8 cellular contexts compared by ENCODE assay signal in the genomic region with DNA sequence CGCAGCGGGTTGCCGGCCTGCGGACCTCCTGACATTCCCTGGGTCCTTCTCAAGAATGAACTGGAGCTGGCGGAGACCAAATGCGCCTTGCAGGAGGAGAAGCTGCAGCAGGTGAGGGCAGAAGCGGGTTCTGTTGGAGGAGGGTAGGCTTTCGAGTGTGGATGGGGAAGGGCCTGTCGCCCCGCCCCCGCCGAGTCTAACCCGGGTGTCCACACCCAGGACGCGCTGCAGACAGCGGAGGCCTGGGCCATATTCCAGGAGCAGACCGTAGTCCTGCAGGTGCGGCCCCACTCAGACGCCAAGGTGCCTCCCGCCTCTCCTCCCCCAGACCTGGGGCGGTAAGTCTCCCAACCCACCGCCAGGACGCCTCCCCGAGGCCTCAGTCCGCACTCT.
DNase-seq lines count a peak whose midpoint lies in the region; ATAC-seq and TF ChIP-seq lines count a peak whose summit lies in the region.
"Not testable (repeated sequence)": the region's sequence is repeated elsewhere in the genome, so short reads cannot be mapped to it uniquely, and the experiment has no call there.

No MANE protein-coding gene starts in this region.

- intact Hi-C loops in activated T-helper 1 cell treated with anti-CD3 and anti-CD28 coated beads, Interleukin-12 subunit alpha, Interleukin-12 subunit beta, Interleukin-2, Interleukin-4 antibody, amounts not matched to agents 30 ng/mL and 10 ng/mL and 1 ng/mL, durations not matched to agents 14 hours and 24 hours and 36 hours (cut with micrococcal nuclease): loop anchor here (2.0 to 5.0 kb wide), 4 partner anchors 141 to 381 kb away; a partner anchor contains a TSS

- not testable (repeated sequence) for H3K27me3 ChIP-seq in DOHH2 (ENCODE audit: control insufficient read depth, low read length); OCI-LY3 (ENCODE audit: low read depth, low read length); mononuclear cell (ENCODE audit: insufficient read depth, low read length)

- not testable (repeated sequence) for H3K27ac Mint-ChIP-seq in activated T-helper 1 cell treated with anti-CD3 and anti-CD28 coated beads, Interleukin-12 subunit alpha, Interleukin-12 subunit beta, Interleukin-2, Interleukin-4 antibody, amounts not matched to agents 30 ng/mL and 10 ng/mL and 1 ng/mL, durations not matched to agents 14 hours and 24 hours and 36 hours; stimulated activated naive CD8-positive, alpha-beta T cell treated with anti-CD3 and anti-CD28 coated beads, Interleukin-15, Interleukin-2, amounts not matched to agents 100 ng/mL and 50 ng/mL, for 24 hours

- H3K4me3 ChIP-seq in DOHH2 (ENCODE audit: low read length) (peak overlapping the region; percentile 74; the same call in 1 of the 2 replicates), OCI-LY3 (ENCODE audit: low read length) (peak overlapping the region; percentile 76; the same call in 1 of the 2 replicates), mononuclear cell (ENCODE audit: low read length) (peak overlapping the region; percentile 13)

- DNase-seq in activated T-helper 1 cell treated with anti-CD3 and anti-CD28 coated beads, Interleukin-12 subunit alpha, Interleukin-12 subunit beta, Interleukin-2, Interleukin-4 antibody, amounts not matched to agents 30 ng/mL and 10 ng/mL and 1 ng/mL, durations not matched to agents 14 hours and 24 hours and 36 hours (ENCODE audit: low spot score); epithelial cell of prostate (ENCODE audit: low read depth, low spot score): not testable (repeated sequence)

- peak overlapping the region; percentile 95 for H3K4me3 Mint-ChIP-seq in activated T-helper 1 cell treated with anti-CD3 and anti-CD28 coated beads, Interleukin-12 subunit alpha, Interleukin-12 subunit beta, Interleukin-2, Interleukin-4 antibody, amounts not matched to agents 30 ng/mL and 10 ng/mL and 1 ng/mL, durations not matched to agents 14 hours and 24 hours and 36 hours
- H3K4me3 Mint-ChIP-seq in stimulated activated naive CD8-positive, alpha-beta T cell treated with anti-CD3 and anti-CD28 coated beads, Interleukin-15, Interleukin-2, amounts not matched to agents 100 ng/mL and 50 ng/mL, for 24 hours: peak overlapping the region; percentile 91

- H3K9me3 Mint-ChIP-seq in activated T-helper 1 cell treated with anti-CD3 and anti-CD28 coated beads, Interleukin-12 subunit alpha, Interleukin-12 subunit beta, Interleukin-2, Interleukin-4 antibody, amounts not matched to agents 30 ng/mL and 10 ng/mL and 1 ng/mL, durations not matched to agents 14 hours and 24 hours and 36 hours; stimulated activated naive CD8-positive, alpha-beta T cell treated with anti-CD3 and anti-CD28 coated beads, Interleukin-15, Interleukin-2, amounts not matched to agents 100 ng/mL and 50 ng/mL, for 24 hours: not testable (repeated sequence)

- not testable (repeated sequence) for H3K9me2 ChIP-seq in DOHH2 (replicated peaks; ENCODE audit: control insufficient read depth, low read length)

- not testable (repeated sequence) for H3F3A ChIP-seq in DOHH2 (ENCODE audit: control insufficient read depth, insufficient read depth)

- TF ChIP-seq CTCF in DOHH2 (IDR thresholded peaks at IDR 0.05; ENCODE audit: low read depth, low read length, poor library complexity, severe bottlenecking); OCI-LY3 (IDR thresholded peaks at IDR 0.05; ENCODE audit: low read depth, low read length): not testable (repeated sequence)

- H2AFZ ChIP-seq in OCI-LY3 (ENCODE audit: low read depth, low read length): not testable (repeated sequence)

- H3K36me3 ChIP-seq in DOHH2 (ENCODE audit: control insufficient read depth, low read length); OCI-LY3 (replicated peaks; ENCODE audit: low read depth, low read length): not testable (repeated sequence)

- H3K36me3 Mint-ChIP-seq in activated T-helper 1 cell treated with anti-CD3 and anti-CD28 coated beads, Interleukin-12 subunit alpha, Interleukin-12 subunit beta, Interleukin-2, Interleukin-4 antibody, amounts not matched to agents 30 ng/mL and 10 ng/mL and 1 ng/mL, durations not matched to agents 14 hours and 24 hours and 36 hours (ENCODE audit: low read depth): not testable (repeated sequence)
- peaks cover 10% of the 10 kb centered on the region for H3K36me3 Mint-ChIP-seq in stimulated activated naive CD8-positive, alpha-beta T cell treated with anti-CD3 and anti-CD28 coated beads, Interleukin-15, Interleukin-2, amounts not matched to agents 100 ng/mL and 50 ng/mL, for 24 hours (ENCODE audit: low read depth)

- H3K27ac ChIP-seq in DOHH2 (ENCODE audit: low read depth, low read length); OCI-LY3 (ENCODE audit: low read length): not testable (repeated sequence)
- peak overlapping the region; percentile 88 for H3K27ac ChIP-seq in epithelial cell of prostate

- not testable (repeated sequence) for H4K20me1 ChIP-seq in DOHH2 (ENCODE audit: control insufficient read depth, insufficient read depth, low read depth, low read length); OCI-LY3 (ENCODE audit: insufficient read depth, low read length)

- H3K9me3 ChIP-seq in DOHH2 (ENCODE audit: control insufficient read depth, insufficient read depth, low read length); OCI-LY3 (ENCODE audit: insufficient read depth, low read length); mononuclear cell (ENCODE audit: low read depth, low read length): not testable (repeated sequence)

- peak overlapping the region; percentile 75 for H3K4me2 ChIP-seq in DOHH2 (ENCODE audit: low read length)
- H3K4me2 ChIP-seq in OCI-LY3 (ENCODE audit: low read length): not testable (repeated sequence)

- not testable (repeated sequence) for H3K9ac ChIP-seq in OCI-LY3 (ENCODE audit: low read length)

- H3K79me2 ChIP-seq in DOHH2 (ENCODE audit: control insufficient read depth, low read length); OCI-LY3 (ENCODE audit: low read length): not testable (repeated sequence)

- peaks cover 17% of the 10 kb centered on the region for H3K27me3 Mint-ChIP-seq in activated T-helper 1 cell treated with anti-CD3 and anti-CD28 coated beads, Interleukin-12 subunit alpha, Interleukin-12 subunit beta, Interleukin-2, Interleukin-4 antibody, amounts not matched to agents 30 ng/mL and 10 ng/mL and 1 ng/mL, durations not matched to agents 14 hours and 24 hours and 36 hours (ENCODE audit: insufficient read depth)
- H3K27me3 Mint-ChIP-seq in stimulated activated naive CD8-positive, alpha-beta T cell treated with anti-CD3 and anti-CD28 coated beads, Interleukin-15, Interleukin-2, amounts not matched to agents 100 ng/mL and 50 ng/mL, for 24 hours: peaks cover 12% of the 10 kb centered on the region

- not testable (repeated sequence) for H3K4me1 Mint-ChIP-seq in activated T-helper 1 cell treated with anti-CD3 and anti-CD28 coated beads, Interleukin-12 subunit alpha, Interleukin-12 subunit beta, Interleukin-2, Interleukin-4 antibody, amounts not matched to agents 30 ng/mL and 10 ng/mL and 1 ng/mL, durations not matched to agents 14 hours and 24 hours and 36 hours (ENCODE audit: low read depth)
- peaks cover 12% of the 10 kb centered on the region for H3K4me1 Mint-ChIP-seq in stimulated activated naive CD8-positive, alpha-beta T cell treated with anti-CD3 and anti-CD28 coated beads, Interleukin-15, Interleukin-2, amounts not matched to agents 100 ng/mL and 50 ng/mL, for 24 hours (ENCODE audit: low read depth)

- ATAC-seq in GM21515 (IDR thresholded peaks at IDR 0.05; ENCODE audit: unreplicated experiment) (peak; percentile 23), HG03025 (IDR thresholded peaks at IDR 0.05; ENCODE audit: low FRiP score, unreplicated experiment) (peak; percentile 23)

- not testable (repeated sequence) for H3K4me1 ChIP-seq in DOHH2 (ENCODE audit: control insufficient read depth, low read length); OCI-LY3 (ENCODE audit: low read length); mononuclear cell (ENCODE audit: insufficient read depth, low read length)

Comparison
In these comparisons a context has a peak if more than half of its experiments do, and no peak if none do; other contexts are left out.
1. H3K4me3 ChIP-seq: peak in every context shown above with its lines; median percentile 76 in OCI-LY3; 74 in DOHH2; 13 in mononuclear cell.